1 cellular context compared by ENCODE assay signal in genomic region chr5:14202462-14202861, GRCh38.
TF ChIP-seq lines count a peak whose summit lies in the region.

No MANE protein-coding gene starts in this region.

TF ChIP-seq in HEK293, 187 proteins besides CTCF, POLR2A, EP300 and RAD21 (continued from another document and continues in another):
- TF ChIP-seq ZNF404 (tag by site-specific recombination; IDR thresholded peaks at IDR 0.05): no peak
- TF ChIP-seq ELK4 (IDR thresholded peaks at IDR 0.05; ENCODE audit: borderline replicate concordance, low read depth, low read length): no peak
- no peak for TF ChIP-seq SETDB1 (IDR thresholded peaks at IDR 0.05; ENCODE audit: insufficient read length, low read length)
- no peak for TF ChIP-seq ZNF138 (tag by site-specific recombination; IDR thresholded peaks at IDR 0.05; ENCODE audit: borderline replicate concordance)
- TF ChIP-seq ZNF221 (tag by site-specific recombination; IDR thresholded peaks at IDR 0.05; ENCODE audit: borderline replicate concordance): no peak
- no peak for TF ChIP-seq ZNF211 (tag by site-specific recombination; IDR thresholded peaks at IDR 0.05; ENCODE audit: low read depth)
- TF ChIP-seq SP7 (tag by site-specific recombination; IDR thresholded peaks at IDR 0.05): peak; percentile 94
- TF ChIP-seq KLF7 (tag by site-specific recombination; IDR thresholded peaks at IDR 0.05; ENCODE audit: borderline replicate concordance): no peak
- TF ChIP-seq ZNF274 (IDR thresholded peaks at IDR 0.05; ENCODE audit: low read length): no peak
- no peak for TF ChIP-seq ZNF274 (tag by site-specific recombination; IDR thresholded peaks at IDR 0.05; ENCODE audit: borderline replicate concordance)
- no peak; the same call in 1 of the 2 replicates for TF ChIP-seq WT1 (tag by site-specific recombination; IDR thresholded peaks at IDR 0.05)
- TF ChIP-seq TCF7L2 (IDR thresholded peaks at IDR 0.05; ENCODE audit: borderline replicate concordance, low read depth, low read length): no peak
- TF ChIP-seq ZNF398 (tag by site-specific recombination; IDR thresholded peaks at IDR 0.05): no peak
- 0 out of 2 replicates have a peak, but pooled peaks have one; percentile 44 for TF ChIP-seq IKZF3 (tag by site-specific recombination; IDR thresholded peaks at IDR 0.05)
- no peak for TF ChIP-seq HOXD13 (CRISPR knock-in tag; IDR thresholded peaks at IDR 0.05; ENCODE audit: borderline replicate concordance)
- no peak for TF ChIP-seq ZBTB8A (tag by site-specific recombination; IDR thresholded peaks at IDR 0.05)
- TF ChIP-seq SCRT2 (tag by site-specific recombination; IDR thresholded peaks at IDR 0.05): no peak
- no peak for TF ChIP-seq ZNF692 (tag by site-specific recombination; IDR thresholded peaks at IDR 0.05)
- peak; percentile 81 for TF ChIP-seq BCL11B (tag by site-specific recombination; IDR thresholded peaks at IDR 0.05; ENCODE audit: low read depth)
- no peak for TF ChIP-seq AEBP2 (tag by site-specific recombination; IDR thresholded peaks at IDR 0.05; ENCODE audit: borderline replicate concordance)
- no peak for TF ChIP-seq ZBTB21 (tag by site-specific recombination; IDR thresholded peaks at IDR 0.05)
- no peak for TF ChIP-seq ZNF558 (tag by site-specific recombination; IDR thresholded peaks at IDR 0.05)
- TF ChIP-seq KLF1 (tag by site-specific recombination; IDR thresholded peaks at IDR 0.05): no peak
- TF ChIP-seq HOXA7 (CRISPR knock-in tag; IDR thresholded peaks at IDR 0.05; ENCODE audit: borderline replicate concordance): no peak
- no peak for TF ChIP-seq ZNF155 (tag by site-specific recombination; IDR thresholded peaks at IDR 0.05)
- 0 out of 2 replicates have a peak, but pooled peaks have one; percentile 17 for TF ChIP-seq ZBTB17 (tag by site-specific recombination; IDR thresholded peaks at IDR 0.05)
- no peak for TF ChIP-seq ZSCAN4 (tag by site-specific recombination; IDR thresholded peaks at IDR 0.05)
- no peak for TF ChIP-seq ZNF266 (tag by site-specific recombination; IDR thresholded peaks at IDR 0.05; ENCODE audit: low read depth)
- TF ChIP-seq ZNF19 (tag by site-specific recombination; IDR thresholded peaks at IDR 0.05; ENCODE audit: low read depth): no peak
- TF ChIP-seq ZFP69B (tag by site-specific recombination; IDR thresholded peaks at IDR 0.05): no peak
- TF ChIP-seq ZNF837 (tag by site-specific recombination; IDR thresholded peaks at IDR 0.05): no peak
- TF ChIP-seq ZFP41 (tag by site-specific recombination; IDR thresholded peaks at IDR 0.05; ENCODE audit: borderline replicate concordance): no peak
- TF ChIP-seq BCL11A (tag by site-specific recombination; IDR thresholded peaks at IDR 0.05; ENCODE audit: low read depth): 0 out of 2 replicates have a peak, but pooled peaks have one; percentile 33
- TF ChIP-seq ZNF26 (tag by site-specific recombination; IDR thresholded peaks at IDR 0.05): no peak
- TF ChIP-seq ZNF585B (tag by site-specific recombination; IDR thresholded peaks at IDR 0.05): no peak
- no peak for TF ChIP-seq KLF17 (tag by site-specific recombination; IDR thresholded peaks at IDR 0.05)
- no peak for TF ChIP-seq KLF8 (tag by site-specific recombination; IDR thresholded peaks at IDR 0.05)
- TF ChIP-seq ZNF394 (tag by site-specific recombination; IDR thresholded peaks at IDR 0.05; ENCODE audit: borderline replicate concordance): peak; percentile 14; the same call in 1 of the 2 replicates
- no peak for TF ChIP-seq ZNF510 (tag by site-specific recombination; IDR thresholded peaks at IDR 0.05; ENCODE audit: insufficient replicate concordance)
- no peak for TF ChIP-seq OVOL3 (tag by site-specific recombination; IDR thresholded peaks at IDR 0.05)
- TF ChIP-seq ZNF664 (tag by site-specific recombination; IDR thresholded peaks at IDR 0.05): no peak
- TF ChIP-seq ZNF416 (tag by site-specific recombination; IDR thresholded peaks at IDR 0.05): no peak
- no peak for TF ChIP-seq ZNF169 (tag by site-specific recombination; IDR thresholded peaks at IDR 0.05)
- no peak for TF ChIP-seq ZNF311 (tag by site-specific recombination; IDR thresholded peaks at IDR 0.05; ENCODE audit: borderline replicate concordance)
- TF ChIP-seq PRDM6 (tag by site-specific recombination; IDR thresholded peaks at IDR 0.05): no peak; the same call in 1 of the 2 replicates
- TF ChIP-seq ZNF354C (tag by site-specific recombination; IDR thresholded peaks at IDR 0.05; ENCODE audit: borderline replicate concordance, low read depth): no peak
- no peak for TF ChIP-seq ZNF529 (tag by site-specific recombination; IDR thresholded peaks at IDR 0.05; ENCODE audit: insufficient replicate concordance)
- no peak for TF ChIP-seq ZNF223 (tag by site-specific recombination; IDR thresholded peaks at IDR 0.05)
- TF ChIP-seq ZNF785 (tag by site-specific recombination; IDR thresholded peaks at IDR 0.05): no peak
- TF ChIP-seq ZIC2 (tag by site-specific recombination; IDR thresholded peaks at IDR 0.05): peak; percentile 62
- no peak for TF ChIP-seq ZNF645 (tag by site-specific recombination; IDR thresholded peaks at IDR 0.05)
- no peak for TF ChIP-seq ZNF530 (tag by site-specific recombination; IDR thresholded peaks at IDR 0.05; ENCODE audit: low read depth)
- TF ChIP-seq ZNF639 (tag by site-specific recombination; IDR thresholded peaks at IDR 0.05): no peak
- no peak for TF ChIP-seq GLIS2 (tag by site-specific recombination; IDR thresholded peaks at IDR 0.05)
